17 cellular contexts compared by ENCODE assay signal in the genomic region with DNA sequence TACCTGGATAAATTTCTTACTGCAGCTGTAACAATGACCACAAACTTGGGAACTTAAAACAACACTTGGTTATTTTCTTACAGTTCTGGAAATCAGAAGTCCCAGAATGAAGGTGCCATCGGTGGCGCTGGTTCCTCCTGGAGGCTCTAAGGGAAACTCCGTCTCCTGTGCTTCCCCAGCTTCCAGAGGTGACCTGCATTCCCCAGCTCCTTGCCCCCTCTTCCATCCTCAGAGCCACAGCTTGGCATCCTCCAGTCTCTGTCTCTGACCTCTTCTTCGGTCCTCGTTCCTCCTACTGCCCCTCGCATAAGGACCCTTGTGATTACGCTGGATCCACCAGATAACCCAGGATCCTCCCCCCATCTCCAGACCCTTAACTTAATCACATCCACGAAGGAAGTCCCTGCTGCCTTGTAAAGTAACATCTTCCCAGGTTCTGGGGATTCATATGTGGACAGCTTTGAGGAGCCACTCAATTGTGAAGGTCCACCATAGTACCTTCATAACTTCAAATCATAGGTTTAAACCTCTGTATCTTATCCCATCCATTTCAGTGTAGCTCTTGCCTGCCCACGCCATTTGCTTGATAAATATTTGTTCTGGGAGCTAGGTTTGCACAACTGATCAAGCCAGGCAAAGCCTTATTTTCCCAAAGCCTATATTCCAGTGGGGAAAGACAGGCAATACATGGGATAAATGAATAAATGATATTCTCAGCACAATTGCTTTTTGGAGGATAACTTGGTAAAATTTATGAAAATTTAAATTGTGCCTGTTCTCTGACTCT.
"Had no signal": no experiment of that assay in that cellular context is flagged by ENCODE, and none has a peak within 500 bp of the region (broad histone marks: within the 10 kb centered on the region; RNA-seq: fewer than 3 reads in every experiment).

No MANE protein-coding gene starts in this region.

- H3K4me3 Mint-ChIP-seq: memory B cell, naive B cell had no signal

- H3K27ac ChIP-seq: colonic mucosa, heart left ventricle, left ventricle myocardium inferior, neutrophil, sigmoid colon, skin epidermis, stomach, thoracic aorta, transverse colon had no signal

- H3K36me3 Mint-ChIP-seq: memory B cell had no signal

- H3K4me1 Mint-ChIP-seq: memory B cell, naive B cell had no signal

- DNase-seq: caudate nucleus; colonic mucosa; dermis blood vessel endothelial cell; hippocampal formation; left ventricle myocardium inferior; naive B cell; stimulated activated CD4-positive, alpha-beta T cell treated with anti-CD3 and anti-CD28 coated beads, Interleukin-12 subunit alpha, Interleukin-12 subunit beta, amount 100 ng/mL, for 4 hours; stimulated activated naive CD4-positive, alpha-beta T cell; stomach; substantia nigra; transverse colon had no signal

- H3K27ac Mint-ChIP-seq: memory B cell had no signal

- H3K4me1 ChIP-seq: colonic mucosa, heart left ventricle, left ventricle myocardium inferior, sigmoid colon, stomach, transverse colon had no signal

- H3K9me3 ChIP-seq: colonic mucosa, neutrophil, sigmoid colon, transverse colon had no signal

- H3K36me3 ChIP-seq: colonic mucosa, heart left ventricle, left ventricle myocardium inferior, neutrophil, sigmoid colon, stomach, thoracic aorta, transverse colon had no signal

- H3K4me3 ChIP-seq: colonic mucosa, heart left ventricle, left ventricle myocardium inferior, sigmoid colon, skin epidermis, stomach, thoracic aorta, transverse colon had no signal

- H3K27me3 ChIP-seq: colonic mucosa, heart left ventricle, neutrophil, sigmoid colon, stomach, transverse colon had no signal
